In the genomic region with DNA sequence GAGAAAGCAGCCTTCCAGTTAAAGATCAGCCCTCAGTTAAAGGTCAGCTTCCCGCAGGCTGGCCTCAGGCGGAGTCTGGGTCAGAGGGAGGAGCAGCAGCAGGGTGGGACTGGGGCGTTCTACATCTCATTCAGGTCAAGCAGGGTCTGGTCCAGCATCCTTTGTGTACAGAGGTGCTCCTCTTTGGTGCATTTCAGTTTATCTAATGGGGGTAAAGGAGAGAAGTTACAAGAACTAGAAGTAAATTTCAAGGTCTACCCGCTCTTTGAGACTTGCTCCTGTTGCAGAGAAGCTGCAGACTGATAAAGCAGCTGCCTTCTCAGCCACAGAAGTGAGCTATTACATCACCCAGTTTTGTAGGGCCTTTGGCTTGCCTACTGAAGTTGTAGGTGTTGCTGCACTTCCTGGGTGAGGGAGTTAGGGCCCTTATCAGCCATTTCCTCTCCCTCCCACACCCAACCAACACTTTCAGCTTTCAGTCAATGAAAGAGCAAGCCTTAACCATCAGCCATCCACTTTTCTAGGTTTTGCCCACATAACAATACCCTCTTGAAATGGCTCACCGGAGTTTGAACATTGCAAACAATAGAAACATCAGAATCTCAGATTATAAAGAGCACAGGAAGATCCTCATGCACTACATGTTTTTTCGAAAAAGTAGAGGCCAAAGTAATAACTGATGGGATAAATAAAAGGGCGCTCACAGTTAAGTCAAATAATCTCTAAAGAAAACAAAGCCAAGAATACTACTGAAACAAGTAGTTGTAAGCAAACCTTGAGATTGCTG, we compare ENCODE assay signal across 8 cellular contexts.
A peak's percentile ranks its signal among the peaks of the same experiment; 100 is the strongest.
DNase-seq lines count a peak whose midpoint lies in the region; ATAC-seq lines count a peak whose summit lies in the region.

No MANE protein-coding gene starts in this region.

- ATAC-seq in HG03460 (IDR thresholded peaks at IDR 0.05; ENCODE audit: unreplicated experiment): peak; percentile 83

- DNase-seq in NCI-H345 (lab: John Stamatoyannopoulos, UW): peak; percentile 15
- no peak for DNase-seq in NCI-H345 treated with DMSO at 0.1 percent for 48 hours (lab: John Stamatoyannopoulos, UW; ENCODE audit: unreplicated experiment)
- DNase-seq in activated CD4-positive, alpha-beta T cell treated with anti-CD3 and anti-CD28 coated beads for 48 hours: peak; percentile 78
- DNase-seq in effector CD8-positive, alpha-beta T cell (lab: John Stamatoyannopoulos, UW): peak; percentile 43
- peak; percentile 27 to 53 for DNase-seq in stimulated activated CD4-positive, alpha-beta T cell treated with anti-CD3 and anti-CD28 coated beads, Interleukin-1b, Interleukin-23, amount 100 ng/mL, for 1 hour (ENCODE audit: low read depth in 2 of 2)
- no peak for DNase-seq in posterior cingulate gyrus
- DNase-seq in ACHN: no peak

- intact Hi-C loops in posterior cingulate gyrus (cut with DNase I): no loop called here

- in situ Hi-C loops in ACHN (cut with HindIII; ENCODE audit: low pct_ligation_motif_present, low pct_unique_long_range_greater_than_20kb, low sequenced_read_pairs): no loop called here

Comparison
In these comparisons a context has a peak if more than half of its experiments do, and no peak if none do; other contexts are left out.
1. DNase-seq: peak in NCI-H345 (single experiment), activated CD4-positive, alpha-beta T cell treated with anti-CD3 and anti-CD28 coated beads for 48 hours (single experiment), effector CD8-positive, alpha-beta T cell (single experiment) and stimulated activated CD4-positive, alpha-beta T cell treated with anti-CD3 and anti-CD28 coated beads, Interleukin-1b, Interleukin-23, amount 100 ng/mL, for 1 hour (2 of 2); none in NCI-H345 treated with DMSO at 0.1 percent for 48 hours (single experiment), posterior cingulate gyrus (0 of 10) and ACHN (single experiment).